ENCODE assay signal across 23 cellular contexts in genomic region chr1:113321761-113322387, GRCh38.
"Had no signal": no experiment of that assay in that cellular context is flagged by ENCODE, and none has a peak within 500 bp of the region (broad histone marks: within the 10 kb centered on the region; RNA-seq: fewer than 3 reads in every experiment).

No MANE protein-coding gene starts in this region.

- H3K4me3 Mint-ChIP-seq: activated CD8-positive, alpha-beta T cell treated with anti-CD3 and anti-CD28 coated beads, Interleukin-2, amount 10 ng/mL, durations not matched to agents 7 days and 5 days; activated T-helper 17 cell treated with anti-CD3 and anti-CD28 coated beads, Interleukin-2, amount 50 U/mL, for 72 hours; central memory CD8-positive, alpha-beta T cell; immature natural killer cell; natural killer cell treated with Interleukin-12 subunit alpha and Interleukin-12 subunit beta and Interleukin-15 and Interleukin-18, amount 100 ng/mL, for 72 hours had no signal

- H3K27me3 Mint-ChIP-seq: activated T-helper 17 cell treated with anti-CD3 and anti-CD28 coated beads, Interleukin-2, amount 50 U/mL, for 72 hours; central memory CD8-positive, alpha-beta T cell had no signal

- H3K9me3 ChIP-seq: ascending aorta, prostate gland, thyroid gland had no signal

- H3K36me3 Mint-ChIP-seq: activated naive CD4-positive, alpha-beta T cell treated with anti-CD3 and anti-CD28 coated beads, Interleukin-2, amount 50 U/mL, for 72 hours; natural killer cell treated with Interleukin-12 subunit alpha and Interleukin-12 subunit beta and Interleukin-15 and Interleukin-18, amount 100 ng/mL, for 72 hours had no signal

- H3K36me3 ChIP-seq: ascending aorta, heart right ventricle, left ventricle myocardium inferior, prostate gland, thyroid gland had no signal

- H3K9me3 Mint-ChIP-seq: activated naive CD4-positive, alpha-beta T cell treated with anti-CD3 and anti-CD28 coated beads, Interleukin-2, amount 50 U/mL, for 72 hours; activated T-helper 17 cell treated with anti-CD3 and anti-CD28 coated beads, Interleukin-2, amount 50 U/mL, for 72 hours; central memory CD8-positive, alpha-beta T cell; natural killer cell treated with Interleukin-12 subunit alpha and Interleukin-12 subunit beta and Interleukin-15 and Interleukin-18, amount 100 ng/mL, for 72 hours had no signal

- H3K4me1 ChIP-seq: ascending aorta, prostate gland had no signal

- DNase-seq: activated CD4-positive, alpha-beta T cell treated with anti-CD3 and anti-CD28 coated beads for 1 hour; activated CD4-positive, alpha-beta T cell treated with anti-CD3 and anti-CD28 coated beads, Interleukin-2, amount 50 U/mL, for 1 hour; activated CD8-positive, alpha-beta T cell treated with anti-CD3 and anti-CD28 coated beads, Interleukin-2, amount 10 ng/mL, durations not matched to agents 7 days and 5 days; activated T-cell treated with anti-CD3 and anti-CD28 coated beads, Interleukin-2, amount 50 U/mL, for 1 hour; effector memory CD4-positive, alpha-beta T cell; heart right ventricle; immature natural killer cell; left ventricle myocardium inferior; midbrain; stimulated activated CD4-positive, alpha-beta T cell treated with anti-CD3 and anti-CD28 coated beads, Interleukin-4, amount 100 ng/mL, for 4 hours; stimulated activated naive CD8-positive, alpha-beta T cell treated with anti-CD3 and anti-CD28 coated beads, Interleukin-15, Interleukin-2, amounts not matched to agents 100 U/mL and 50 U/mL, for 24 hours; substantia nigra; T-helper 1 cell; thyroid gland had no signal

- H3K4me3 ChIP-seq: ascending aorta, heart right ventricle, left ventricle myocardium inferior, prostate gland, thyroid gland had no signal

- H3K27me3 ChIP-seq: ascending aorta, heart right ventricle, thyroid gland had no signal

- H3K4me1 Mint-ChIP-seq: activated T-helper 17 cell treated with anti-CD3 and anti-CD28 coated beads, Interleukin-2, amount 50 U/mL, for 72 hours; central memory CD8-positive, alpha-beta T cell; immature natural killer cell had no signal

- ATAC-seq: activated CD8-positive, alpha-beta T cell treated with anti-CD3 and anti-CD28 coated beads, Interleukin-2, amount 10 ng/mL, durations not matched to agents 7 days and 5 days; activated naive CD4-positive, alpha-beta T cell treated with anti-CD3 and anti-CD28 coated beads, Interleukin-2, amount 50 U/mL, for 72 hours; activated T-helper 17 cell treated with anti-CD3 and anti-CD28 coated beads, Interleukin-2, amount 50 U/mL, for 72 hours; esophagus mucosa; heart right ventricle; natural killer cell treated with Interleukin-12 subunit alpha and Interleukin-12 subunit beta and Interleukin-15 and Interleukin-18, amount 100 ng/mL, for 72 hours; stimulated activated naive CD8-positive, alpha-beta T cell treated with anti-CD3 and anti-CD28 coated beads, Interleukin-15, Interleukin-2, amounts not matched to agents 100 U/mL and 50 U/mL, for 24 hours had no signal

- H3K27ac Mint-ChIP-seq: activated CD8-positive, alpha-beta T cell treated with anti-CD3 and anti-CD28 coated beads, Interleukin-2, amount 10 ng/mL, durations not matched to agents 7 days and 5 days; activated naive CD4-positive, alpha-beta T cell treated with anti-CD3 and anti-CD28 coated beads, Interleukin-2, amount 50 U/mL, for 72 hours; activated T-helper 17 cell treated with anti-CD3 and anti-CD28 coated beads, Interleukin-2, amount 50 U/mL, for 72 hours; immature natural killer cell; natural killer cell treated with Interleukin-12 subunit alpha and Interleukin-12 subunit beta and Interleukin-15 and Interleukin-18, amount 100 ng/mL, for 72 hours had no signal

- H3K27ac ChIP-seq: ascending aorta, heart right ventricle, left ventricle myocardium inferior, prostate gland, thyroid gland had no signal

- FAIRE-seq: colon, endothelial cell of umbilical vein had no signal
